In genomic region chr3:123258811-123259420, GRCh38 we compare ENCODE assay signal across 1 cellular context.
TF ChIP-seq lines count a peak whose summit lies in the region.

No MANE protein-coding gene starts in this region.

TF ChIP-seq in neural cell, 6 proteins besides CTCF, POLR2A, EP300 and RAD21 (continued from another document):
- TF ChIP-seq SMC3 (conservative IDR thresholded peaks at IDR 0.05; ENCODE audit: poor library complexity) = peak; percentile 84
TF ChIP-seq in neural cell: peak in this region for 1.
